ENCODE assay signal across 2 cellular contexts in genomic region chr4:159248383-159249178, GRCh38.
TF ChIP-seq lines count a peak whose summit lies in the region.

No MANE protein-coding gene starts in this region.

TF ChIP-seq in IMR-90, 13 proteins besides CTCF, POLR2A, EP300 and RAD21 (continued from another document):
- TF ChIP-seq NFE2L2 (IDR thresholded peaks at IDR 0.05; ENCODE audit: low read depth, low read length) (no peak), RCOR1 (IDR thresholded peaks at IDR 0.05; ENCODE audit: insufficient replicate concordance, low read length) (no peak), MXI1 (IDR thresholded peaks at IDR 0.05; ENCODE audit: borderline replicate concordance, low read depth, low read length) (no peak)

TF ChIP-seq in HepG2, 621 proteins besides CTCF, POLR2A, EP300 and RAD21 (continued from another document):
- TF ChIP-seq E2F1 (CRISPR knock-in tag; IDR thresholded peaks at IDR 0.05): no peak
- TF ChIP-seq, protein P1, sequence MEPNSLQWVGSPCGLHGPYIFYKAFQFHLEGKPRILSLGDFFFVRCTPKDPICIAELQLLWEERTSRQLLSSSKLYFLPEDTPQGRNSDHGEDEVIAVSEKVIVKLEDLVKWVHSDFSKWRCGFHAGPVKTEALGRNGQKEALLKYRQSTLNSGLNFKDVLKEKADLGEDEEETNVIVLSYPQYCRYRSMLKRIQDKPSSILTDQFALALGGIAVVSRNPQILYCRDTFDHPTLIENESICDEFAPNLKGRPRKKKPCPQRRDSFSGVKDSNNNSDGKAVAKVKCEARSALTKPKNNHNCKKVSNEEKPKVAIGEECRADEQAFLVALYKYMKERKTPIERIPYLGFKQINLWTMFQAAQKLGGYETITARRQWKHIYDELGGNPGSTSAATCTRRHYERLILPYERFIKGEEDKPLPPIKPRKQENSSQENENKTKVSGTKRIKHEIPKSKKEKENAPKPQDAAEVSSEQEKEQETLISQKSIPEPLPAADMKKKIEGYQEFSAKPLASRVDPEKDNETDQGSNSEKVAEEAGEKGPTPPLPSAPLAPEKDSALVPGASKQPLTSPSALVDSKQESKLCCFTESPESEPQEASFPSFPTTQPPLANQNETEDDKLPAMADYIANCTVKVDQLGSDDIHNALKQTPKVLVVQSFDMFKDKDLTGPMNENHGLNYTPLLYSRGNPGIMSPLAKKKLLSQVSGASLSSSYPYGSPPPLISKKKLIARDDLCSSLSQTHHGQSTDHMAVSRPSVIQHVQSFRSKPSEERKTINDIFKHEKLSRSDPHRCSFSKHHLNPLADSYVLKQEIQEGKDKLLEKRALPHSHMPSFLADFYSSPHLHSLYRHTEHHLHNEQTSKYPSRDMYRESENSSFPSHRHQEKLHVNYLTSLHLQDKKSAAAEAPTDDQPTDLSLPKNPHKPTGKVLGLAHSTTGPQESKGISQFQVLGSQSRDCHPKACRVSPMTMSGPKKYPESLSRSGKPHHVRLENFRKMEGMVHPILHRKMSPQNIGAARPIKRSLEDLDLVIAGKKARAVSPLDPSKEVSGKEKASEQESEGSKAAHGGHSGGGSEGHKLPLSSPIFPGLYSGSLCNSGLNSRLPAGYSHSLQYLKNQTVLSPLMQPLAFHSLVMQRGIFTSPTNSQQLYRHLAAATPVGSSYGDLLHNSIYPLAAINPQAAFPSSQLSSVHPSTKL (CRISPR knock-in tag; IDR thresholded peaks at IDR 0.05): 0 out of 2 replicates have a peak, but pooled peaks have one; percentile 32
- TF ChIP-seq CEBPB (IDR thresholded peaks at IDR 0.05; ENCODE audit: borderline replicate concordance, low read depth, low read length): peak; percentile 25; the same call in 1 of the 2 replicates
- TF ChIP-seq FOXA3 (CRISPR knock-in tag; IDR thresholded peaks at IDR 0.05): peak; percentile 74
- TF ChIP-seq FOXA1 (IDR thresholded peaks at IDR 0.05): no peak
- TF ChIP-seq FOXA1 (CRISPR knock-in tag; IDR thresholded peaks at IDR 0.05): 0 out of 2 replicates have a peak, but pooled peaks have one; percentile 37
- TF ChIP-seq, protein P2, sequence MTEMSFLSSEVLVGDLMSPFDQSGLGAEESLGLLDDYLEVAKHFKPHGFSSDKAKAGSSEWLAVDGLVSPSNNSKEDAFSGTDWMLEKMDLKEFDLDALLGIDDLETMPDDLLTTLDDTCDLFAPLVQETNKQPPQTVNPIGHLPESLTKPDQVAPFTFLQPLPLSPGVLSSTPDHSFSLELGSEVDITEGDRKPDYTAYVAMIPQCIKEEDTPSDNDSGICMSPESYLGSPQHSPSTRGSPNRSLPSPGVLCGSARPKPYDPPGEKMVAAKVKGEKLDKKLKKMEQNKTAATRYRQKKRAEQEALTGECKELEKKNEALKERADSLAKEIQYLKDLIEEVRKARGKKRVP (CRISPR knock-in tag; IDR thresholded peaks at IDR 0.05): peak in 1 of 2 experiments; percentile 52; a peak in 1 of 4 replicates
- no peak for TF ChIP-seq PAWR (CRISPR knock-in tag; IDR thresholded peaks at IDR 0.05; ENCODE audit: borderline replicate concordance)
- no peak for TF ChIP-seq SOX5 (CRISPR knock-in tag; IDR thresholded peaks at IDR 0.05; ENCODE audit: borderline replicate concordance)
- no peak for TF ChIP-seq RXRB (CRISPR knock-in tag; IDR thresholded peaks at IDR 0.05; ENCODE audit: borderline replicate concordance)
- TF ChIP-seq ZNF724P (CRISPR knock-in tag; IDR thresholded peaks at IDR 0.05; ENCODE audit: borderline replicate concordance): no peak
- peak; percentile 49; the same call in 1 of the 2 replicates for TF ChIP-seq GATAD2A (CRISPR knock-in tag; IDR thresholded peaks at IDR 0.05)
- 0 out of 2 replicates have a peak, but pooled peaks have one; percentile 35 for TF ChIP-seq ATF7 (IDR thresholded peaks at IDR 0.05)
- no peak for TF ChIP-seq ATF7 (CRISPR knock-in tag; IDR thresholded peaks at IDR 0.05)
- TF ChIP-seq NCOA2 (CRISPR knock-in tag; IDR thresholded peaks at IDR 0.05): no peak
- TF ChIP-seq, protein P3, sequence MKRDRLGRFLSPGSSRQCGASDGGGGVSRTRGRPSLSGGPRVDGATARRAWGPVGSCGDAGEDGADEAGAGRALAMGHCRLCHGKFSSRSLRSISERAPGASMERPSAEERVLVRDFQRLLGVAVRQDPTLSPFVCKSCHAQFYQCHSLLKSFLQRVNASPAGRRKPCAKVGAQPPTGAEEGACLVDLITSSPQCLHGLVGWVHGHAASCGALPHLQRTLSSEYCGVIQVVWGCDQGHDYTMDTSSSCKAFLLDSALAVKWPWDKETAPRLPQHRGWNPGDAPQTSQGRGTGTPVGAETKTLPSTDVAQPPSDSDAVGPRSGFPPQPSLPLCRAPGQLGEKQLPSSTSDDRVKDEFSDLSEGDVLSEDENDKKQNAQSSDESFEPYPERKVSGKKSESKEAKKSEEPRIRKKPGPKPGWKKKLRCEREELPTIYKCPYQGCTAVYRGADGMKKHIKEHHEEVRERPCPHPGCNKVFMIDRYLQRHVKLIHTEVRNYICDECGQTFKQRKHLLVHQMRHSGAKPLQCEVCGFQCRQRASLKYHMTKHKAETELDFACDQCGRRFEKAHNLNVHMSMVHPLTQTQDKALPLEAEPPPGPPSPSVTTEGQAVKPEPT (CRISPR knock-in tag; IDR thresholded peaks at IDR 0.05; ENCODE audit: low read depth): no peak
- 0 out of 2 replicates have a peak, but pooled peaks have one; percentile 14 for TF ChIP-seq CEBPG (CRISPR knock-in tag; IDR thresholded peaks at IDR 0.05)
- no peak for TF ChIP-seq ZNF337 (CRISPR knock-in tag; IDR thresholded peaks at IDR 0.05; ENCODE audit: borderline replicate concordance, low read depth)
- TF ChIP-seq NCOR1 (IDR thresholded peaks at IDR 0.05; ENCODE audit: borderline replicate concordance, low read length): no peak
- no peak for TF ChIP-seq ZNF335 (CRISPR knock-in tag; IDR thresholded peaks at IDR 0.05)
- no peak for TF ChIP-seq ZNF383 (CRISPR knock-in tag; IDR thresholded peaks at IDR 0.05; ENCODE audit: borderline replicate concordance)
